ENCODE assay signal across 9 cellular contexts in genomic region chr1:26921126-26921461, GRCh38. TPM values are rescaled to one million over a fixed set of nuclear protein-coding genes. Genes with fewer than 3 reads are reported as not detected.
DNase-seq lines count a peak whose midpoint lies in the region; ATAC-seq lines count a peak whose summit lies in the region.
"Had no signal": no experiment of that assay in that cellular context is flagged by ENCODE, and none has a peak within 500 bp of the region (broad histone marks: within the 10 kb centered on the region; RNA-seq: fewer than 3 reads in every experiment).

No MANE protein-coding gene starts in this region.

- peak overlapping the region; percentile 75 to 98 for H3K4me3 ChIP-seq in duodenal mucosa (ENCODE audit: low read depth in 1 of 2, low read length in 2 of 2)
- H3K4me3 ChIP-seq in naive thymus-derived CD4-positive, alpha-beta T cell (ENCODE audit: low read length): peak overlapping the region; percentile 79

- H3K27me3 Mint-ChIP-seq in IgD-negative memory B cell: no peaks in the 10 kb centered on the region
- H3K27me3 Mint-ChIP-seq in naive thymus-derived CD4-positive, alpha-beta T cell: no peaks in the 10 kb centered on the region

- H3K4me1 ChIP-seq in duodenal mucosa (ENCODE audit: control insufficient read depth in 1 of 2, insufficient read depth in 2 of 2, low read length in 2 of 2): peaks cover 13 to 19% of the 10 kb centered on the region in 2 donors
- peaks cover 11 to 12% of the 10 kb centered on the region in 2 donors for H3K4me1 ChIP-seq in naive thymus-derived CD4-positive, alpha-beta T cell (ENCODE audit: control insufficient read depth in 2 of 2, insufficient read depth in 2 of 2, low read length in 2 of 2)

- H3K9me3 Mint-ChIP-seq in IgD-negative memory B cell: no peaks in the 10 kb centered on the region
- H3K9me3 Mint-ChIP-seq in naive thymus-derived CD4-positive, alpha-beta T cell: peaks cover 0 to 1% (median 0%) of the 10 kb centered on the region in 11 donors

- peaks cover 0 to 13% of the 10 kb centered on the region in 2 donors for H3K36me3 ChIP-seq in duodenal mucosa (ENCODE audit: control insufficient read depth in 1 of 2, insufficient read depth in 2 of 2, low read length in 2 of 2)
- peaks cover 0 to 16% (median 3%) of the 10 kb centered on the region in 3 experiments for H3K36me3 ChIP-seq in naive thymus-derived CD4-positive, alpha-beta T cell (ENCODE audit: control insufficient read depth in 2 of 3, insufficient read depth in 3 of 3, low read length in 3 of 3)

- H3K4me1 Mint-ChIP-seq in IgD-negative memory B cell: peaks cover 17 to 22% (median 20%) of the 10 kb centered on the region in 3 donors
- peaks cover 12 to 43% (median 33%) of the 10 kb centered on the region in 7 donors for H3K4me1 Mint-ChIP-seq in naive thymus-derived CD4-positive, alpha-beta T cell

- H3K9me3 ChIP-seq in duodenal mucosa (ENCODE audit: control insufficient read depth in 1 of 2, low read length in 2 of 2): no peaks in the 10 kb centered on the region
- no peaks in the 10 kb centered on the region for H3K9me3 ChIP-seq in naive thymus-derived CD4-positive, alpha-beta T cell (ENCODE audit: control insufficient read depth in 2 of 3, low read length in 3 of 3)

- POLR2A ChIA-PET in naive thymus-derived CD4-positive, alpha-beta T cell (lab: Charles Lee): interaction anchor here (0.6 to 3.0 kb wide), 6 partner anchors 21 to 1673 kb away, joined by 3 to 25 read pairs (median 4); partner anchors contain the start of genes GPATCH3, GPN2 and WASF2

- CTCF ChIA-PET in naive thymus-derived CD4-positive, alpha-beta T cell (lab: Charles Lee): interaction anchor here (0.5 to 1.1 kb wide), 5 partner anchors 22 to 638 kb away, joined by 3 to 8 read pairs (median 3); partner anchors contain the start of gene GPATCH3

- peak overlapping the region; percentile 85 to 97 (median 92) for H3K27ac Mint-ChIP-seq in IgD-negative memory B cell
- H3K27ac Mint-ChIP-seq in naive thymus-derived CD4-positive, alpha-beta T cell: peak overlapping the region; percentile 88 to 98 (median 96)

- ATAC-seq in GM18511 (IDR thresholded peaks at IDR 0.05; ENCODE audit: unreplicated experiment) (peak; percentile 24), HG02970 (IDR thresholded peaks at IDR 0.05; ENCODE audit: low FRiP score, unreplicated experiment) (no peak), HG02884 (IDR thresholded peaks at IDR 0.05; ENCODE audit: unreplicated experiment) (no peak)
- peak; percentile 54 for ATAC-seq in naive thymus-derived CD4-positive, alpha-beta T cell

- H3K27me3 ChIP-seq in duodenal mucosa (ENCODE audit: control insufficient read depth in 1 of 2, insufficient read depth in 2 of 2, low read length in 2 of 2): no peaks in the 10 kb centered on the region
- H3K27me3 ChIP-seq in naive thymus-derived CD4-positive, alpha-beta T cell (ENCODE audit: control insufficient read depth in 2 of 2, insufficient read depth in 2 of 2, low read length in 2 of 2): no peaks in the 10 kb centered on the region

- peak overlapping the region; percentile 89 to 99 (median 98) for H3K4me3 Mint-ChIP-seq in IgD-negative memory B cell
- H3K4me3 Mint-ChIP-seq in naive thymus-derived CD4-positive, alpha-beta T cell: peak overlapping the region; percentile 82 to 98 (median 94)

- DNase-seq in naive thymus-derived CD4-positive, alpha-beta T cell: no peak
- DNase-seq in germinal center (ENCODE audit: low spot score) (no peak), NCI-H82 treated with DMSO at 0.1 percent for 48 hours (lab: John Stamatoyannopoulos, UW; ENCODE audit: unreplicated experiment) (no peak)

- peak overlapping the region; percentile 85 to 90 for H3K9ac ChIP-seq in duodenal mucosa (ENCODE audit: low read depth in 1 of 2, low read length in 2 of 2)

- H3K27ac ChIP-seq in duodenal mucosa (ENCODE audit: low read depth, low read length): peak overlapping the region; percentile 87
- peak overlapping the region; percentile 88 for H3K27ac ChIP-seq in naive thymus-derived CD4-positive, alpha-beta T cell (ENCODE audit: low read depth, low read length)

- no peaks in the 10 kb centered on the region for H3K36me3 Mint-ChIP-seq in IgD-negative memory B cell
- peaks cover 0 to 8% (median 0%) of the 10 kb centered on the region in 5 donors for H3K36me3 Mint-ChIP-seq in naive thymus-derived CD4-positive, alpha-beta T cell

- intact Hi-C loops in naive thymus-derived CD4-positive, alpha-beta T cell (cut with micrococcal nuclease): loop anchor here (1.0 to 5.0 kb wide), 12 partner anchors 21 to 1674 kb away; partner anchors contain the start of genes GPATCH3 (in 2 of the 2), GPN2 (in 2 of the 2), WDTC1 (in 2 of the 2) and MED18 (in 1 of the 2)

RNA-seq across cellular contexts. Expression of gene NUDC, which starts 0.4 kb away (rescaled TPM):
- polyA plus RNA-seq in IgD-negative memory B cell: 121 TPM
- total RNA-seq in naive thymus-derived CD4-positive, alpha-beta T cell: 10 to 100 TPM; 36.5 to 69.0 (median 40.5) TPM
- polyA plus RNA-seq in naive thymus-derived CD4-positive, alpha-beta T cell: 100 to 1,000 TPM in 1 of 2 donors, 10 to 100 TPM in 1; 93.2 to 125 TPM

RNA-seq across cellular contexts. Expression of gene NR0B2, which starts 7.3 kb away (rescaled TPM):
- polyA plus RNA-seq in IgD-negative memory B cell: not detected
- not detected for total RNA-seq in naive thymus-derived CD4-positive, alpha-beta T cell
- polyA plus RNA-seq in naive thymus-derived CD4-positive, alpha-beta T cell: not detected
- total RNA-seq: RPMI7951 had no signal

RNA-seq across cellular contexts. Expression of gene GPATCH3, which starts 20.8 kb away (rescaled TPM):
- 22.1 TPM for polyA plus RNA-seq in IgD-negative memory B cell
- total RNA-seq in naive thymus-derived CD4-positive, alpha-beta T cell: 10 to 100 TPM; 17.0 to 38.4 (median 22.6) TPM
- 10 to 100 TPM; 12.5 to 21.3 TPM for polyA plus RNA-seq in naive thymus-derived CD4-positive, alpha-beta T cell

RNA-seq across cellular contexts. Expression of gene GPN2, which starts 31.0 kb away (rescaled TPM):
- 20.3 TPM for polyA plus RNA-seq in IgD-negative memory B cell
- total RNA-seq in naive thymus-derived CD4-positive, alpha-beta T cell: 10 to 100 TPM; 22.1 to 50.6 (median 34.8) TPM
- 10 to 100 TPM in 1 of 2 donors, 1 to 10 TPM in 1; 9.1 to 20.4 TPM for polyA plus RNA-seq in naive thymus-derived CD4-positive, alpha-beta T cell

RNA-seq across cellular contexts. Expression of gene KDF1, which starts 39.2 kb away (rescaled TPM):
- polyA plus RNA-seq in IgD-negative memory B cell: 2.9 TPM
- total RNA-seq in naive thymus-derived CD4-positive, alpha-beta T cell: 1 to 10 TPM in 4 of 5 experiments, not detected in 1; 1.7 to 2.2 (median 2.2) TPM
- 1 to 10 TPM; 6.9 to 9.5 TPM for polyA plus RNA-seq in naive thymus-derived CD4-positive, alpha-beta T cell
- total RNA-seq: RPMI7951 had no signal

Comparison
In these comparisons a context has a peak if more than half of its experiments do, and no peak if none do; other contexts are left out.
1. ATAC-seq: peak in GM18511 (single experiment) and naive thymus-derived CD4-positive, alpha-beta T cell (single experiment); none in HG02970 (single experiment) and HG02884 (single experiment).